In the genomic region with DNA sequence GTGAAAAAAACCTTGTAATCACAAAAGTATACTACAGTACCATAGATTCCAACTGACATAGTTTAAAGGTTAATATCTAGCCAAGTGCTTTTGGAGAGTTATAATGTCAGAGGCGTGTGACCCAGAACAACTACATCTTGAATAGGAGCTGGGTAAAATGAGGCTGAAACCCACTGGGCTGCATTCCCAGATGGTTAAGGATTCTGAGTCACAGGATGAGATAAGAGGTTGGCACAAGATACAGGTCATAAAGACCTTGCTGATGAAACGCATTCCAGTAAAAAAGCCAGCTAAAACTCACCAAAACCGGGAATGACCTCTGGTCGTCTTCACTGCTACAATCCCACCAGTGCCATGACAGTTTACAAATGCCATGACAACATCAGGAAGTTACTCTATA, we compare ENCODE assay signal across 17 cellular contexts. TPM values are rescaled to one million over a fixed set of nuclear protein-coding genes. Genes with fewer than 3 reads are reported as not detected.
DNase-seq lines count a peak whose midpoint lies in the region; ATAC-seq, FAIRE-seq and TF ChIP-seq lines count a peak whose summit lies in the region.
"Had no signal": no experiment of that assay in that cellular context is flagged by ENCODE, and none has a peak within 500 bp of the region (broad histone marks: within the 10 kb centered on the region; RNA-seq: fewer than 3 reads in every experiment).

No MANE protein-coding gene starts in this region.

- no peak overlapping the region for H3K4me2 ChIP-seq in HepG2 (ENCODE audit: low read depth, low read length)

- no peaks in the 10 kb centered on the region for H3K27me3 Mint-ChIP-seq in Calu3 (ENCODE audit: unreplicated experiment)
- no peaks in the 10 kb centered on the region for H3K27me3 Mint-ChIP-seq in activated naive CD4-positive, alpha-beta T cell treated with anti-CD3 and anti-CD28 coated beads, Interleukin-2, amount 10 ng/mL, durations not matched to agents 7 days and 5 days
- H3K27me3 Mint-ChIP-seq: activated CD8-positive, alpha-beta memory T cell treated with anti-CD3 and anti-CD28 coated beads, Interleukin-2, amount 10 ng/mL, durations not matched to agents 7 days and 5 days had no signal

- no peak overlapping the region for H3K9ac ChIP-seq in HepG2 (ENCODE audit: insufficient read depth, low read depth, low read length)

- H3K4me1 Mint-ChIP-seq in Calu3 (ENCODE audit: low read depth, unreplicated experiment) = peaks cover 65% of the 10 kb centered on the region
- peaks cover 33% of the 10 kb centered on the region for H3K4me1 Mint-ChIP-seq in activated naive CD4-positive, alpha-beta T cell treated with anti-CD3 and anti-CD28 coated beads, Interleukin-2, amount 10 ng/mL, durations not matched to agents 7 days and 5 days

- TF ChIP-seq POLR2A in HepG2 (IDR thresholded peaks at IDR 0.05; ENCODE audit: insufficient read depth in 1 of 2, low read depth in 2 of 2, low read length in 2 of 2) = no peak
- no peak for TF ChIP-seq POLR2A in vagina (IDR thresholded peaks at IDR 0.05)

- TF ChIP-seq EP300 in HepG2 (IDR thresholded peaks at IDR 0.05; ENCODE audit: low read depth in 2 of 2, low read length in 2 of 2) = no peak
- no peak for TF ChIP-seq EP300 in HepG2 (CRISPR knock-in tag; IDR thresholded peaks at IDR 0.05; ENCODE audit: borderline replicate concordance)

- H3K27me3 ChIP-seq in MG63 = no peaks in the 10 kb centered on the region
- H3K27me3 ChIP-seq in HepG2 (ENCODE audit: control insufficient read depth in 1 of 2, insufficient read depth in 2 of 2, low read length in 2 of 2) = no peaks in the 10 kb centered on the region
- H3K27me3 ChIP-seq in vagina = no peaks in the 10 kb centered on the region
- H3K27me3 ChIP-seq: pancreas, uterus had no signal

- ATAC-seq in HepG2 = no peak
- ATAC-seq: activated CD8-positive, alpha-beta memory T cell treated with anti-CD3 and anti-CD28 coated beads, Interleukin-2, amount 10 ng/mL, durations not matched to agents 7 days and 5 days; activated naive CD4-positive, alpha-beta T cell treated with anti-CD3 and anti-CD28 coated beads, Interleukin-2, amount 50 U/mL, for 72 hours; pancreas had no signal

- no peak overlapping the region for H2AFZ ChIP-seq in HepG2 (ENCODE audit: low read length)

- peaks cover 3% of the 10 kb centered on the region for H3K9me3 Mint-ChIP-seq in Calu3 (ENCODE audit: low read depth, unreplicated experiment)
- peaks cover 10% of the 10 kb centered on the region for H3K9me3 Mint-ChIP-seq in activated naive CD4-positive, alpha-beta T cell treated with anti-CD3 and anti-CD28 coated beads, Interleukin-2, amount 10 ng/mL, durations not matched to agents 7 days and 5 days
- H3K9me3 Mint-ChIP-seq: dendritic cell treated with granulocyte-macrophage colony-stimulating factor and Interleukin-4, amounts not matched to agents 40 ng/mL and 50 ng/mL, for 4 days had no signal

- no peaks in the 10 kb centered on the region for H4K20me1 ChIP-seq in HepG2 (ENCODE audit: insufficient read depth, low read length)

- H3K36me3 Mint-ChIP-seq in Calu3 (ENCODE audit: insufficient read depth, unreplicated experiment) = no peaks in the 10 kb centered on the region
- peaks cover 36% of the 10 kb centered on the region for H3K36me3 Mint-ChIP-seq in activated naive CD4-positive, alpha-beta T cell treated with anti-CD3 and anti-CD28 coated beads, Interleukin-2, amount 10 ng/mL, durations not matched to agents 7 days and 5 days

- no TSS peak for BruUV-seq in Calu3 (replicated peaks; lab: Mats Ljungman, UMichigan)
- BruUV-seq in HepG2 (replicated peaks; lab: Mats Ljungman, UMichigan) = no TSS peak

- peak overlapping the region; percentile 50 for H3K4me3 Mint-ChIP-seq in Calu3 (ENCODE audit: low read depth, unreplicated experiment)
- no peak overlapping the region for H3K4me3 Mint-ChIP-seq in activated naive CD4-positive, alpha-beta T cell treated with anti-CD3 and anti-CD28 coated beads, Interleukin-2, amount 10 ng/mL, durations not matched to agents 7 days and 5 days
- H3K4me3 Mint-ChIP-seq: activated CD8-positive, alpha-beta memory T cell treated with anti-CD3 and anti-CD28 coated beads, Interleukin-2, amount 10 ng/mL, durations not matched to agents 7 days and 5 days; dendritic cell treated with granulocyte-macrophage colony-stimulating factor and Interleukin-4, amounts not matched to agents 40 ng/mL and 50 ng/mL, for 4 days had no signal

- H3K36me3 ChIP-seq in MG63 = no peaks in the 10 kb centered on the region
- no peaks in the 10 kb centered on the region for H3K36me3 ChIP-seq in HepG2 (replicated peaks in 1 of 2; ENCODE audit: control insufficient read depth in 1 of 2, insufficient read depth in 2 of 2, low read length in 2 of 2)
- no peaks in the 10 kb centered on the region for H3K36me3 ChIP-seq in vagina
- H3K36me3 ChIP-seq: pancreas, uterus had no signal

- in situ Hi-C loops in HepG2 (cut with HindIII; ENCODE audit: extremely low pct_ligation_motif_present, low pct_unique_long_range_greater_than_20kb) = no loop called here

- H3K4me3 ChIP-seq in MG63 (no peak overlapping the region), choroid plexus epithelial cell (ENCODE audit: low read depth, low read length) (no peak overlapping the region), HepG2 (replicated peaks in 1 of 3; ENCODE audit: insufficient read depth in 1 of 3, low read depth in 2 of 3, low read length in 3 of 3) (no peak overlapping the region), coronary artery (no peak overlapping the region), vagina (no peak overlapping the region)
- H3K4me3 ChIP-seq: pancreas, uterus had no signal

- no peak for TF ChIP-seq RAD21 in HepG2 (CRISPR knock-in tag; IDR thresholded peaks at IDR 0.05)

- CTCF ChIA-PET in Calu3 (lab: Charles Lee) = interaction anchor here (0.9 to 1.0 kb wide), 3 partner anchors 22 to 35 kb away, joined by 3 to 5 read pairs (median 3); a partner anchor contains a TSS
- CTCF ChIA-PET in HepG2 (lab: Yijun Ruan, JAX; ENCODE audit: low intra/inter-chr PET ratio, low total read pairs) = no interaction called here
- CTCF ChIA-PET in activated naive CD4-positive, alpha-beta T cell treated with anti-CD3 and anti-CD28 coated beads, Interleukin-2, amount 10 ng/mL, durations not matched to agents 7 days and 5 days (lab: Charles Lee) = interaction anchor here (4.9 kb wide), 1 partner anchor 34 kb away, joined by 47 read pairs; no protein-coding TSS in a partner anchor

- TF ChIP-seq CTCF in Calu3 (IDR thresholded peaks at IDR 0.05; ENCODE audit: unreplicated experiment) = no peak
- TF ChIP-seq CTCF in choroid plexus epithelial cell (conservative IDR thresholded peaks at IDR 0.05; ENCODE audit: low read depth, low read length) = no peak
- TF ChIP-seq CTCF in HepG2 (CRISPR knock-in tag; IDR thresholded peaks at IDR 0.05) = no peak
- no peak for TF ChIP-seq CTCF in coronary artery (IDR thresholded peaks at IDR 0.05)
- no peak for TF ChIP-seq CTCF in vagina (IDR thresholded peaks at IDR 0.05)

- DNase-seq in Calu3 = peak; percentile 23
- DNase-seq in MG63 = peak; percentile 70
- peak; percentile 50 for DNase-seq in choroid plexus epithelial cell (ENCODE audit: low read depth)
- DNase-seq in HepG2 (ENCODE audit: low spot score) = no peak
- no peak for DNase-seq in activated naive CD4-positive, alpha-beta T cell treated with anti-CD3 and anti-CD28 coated beads, Interleukin-2, amount 10 ng/mL, durations not matched to agents 7 days and 5 days
- DNase-seq in coronary artery (ENCODE audit: low spot score) = no peak
- no peak for DNase-seq in vagina (ENCODE audit: extremely low spot score in 2 of 2)
- DNase-seq in retina = no peak
- DNase-seq: activated CD8-positive, alpha-beta memory T cell treated with anti-CD3 and anti-CD28 coated beads, Interleukin-2, amount 10 ng/mL, durations not matched to agents 7 days and 5 days; GF-D8; head of caudate nucleus; Kasumi-1; pancreas; stimulated activated CD4-positive, alpha-beta T cell treated with anti-CD3 and anti-CD28 coated beads, Interleukin-1b, Interleukin-23, amount 100 ng/mL, for 48 hours; uterus had no signal

- FAIRE-seq in HepG2 (lab: Jason Lieb, UNC) = no peak
- FAIRE-seq: pancreas had no signal

- intact Hi-C loops in Calu3 (cut with micrococcal nuclease; ENCODE audit: unreplicated experiment) (loop anchor here (5.0 kb wide), 1 partner anchor 36 kb away; a partner anchor contains a TSS), HepG2 (cut with micrococcal nuclease; ENCODE audit: unreplicated experiment) (no loop called here), vagina (cut with DNase I) (no loop called here)

- H3K9me3 ChIP-seq in MG63 = no peaks in the 10 kb centered on the region
- H3K9me3 ChIP-seq in HepG2 (ENCODE audit: low read length) = no peaks in the 10 kb centered on the region
- no peaks in the 10 kb centered on the region for H3K9me3 ChIP-seq in vagina
- H3K9me3 ChIP-seq: pancreas, uterus had no signal

- H3K27ac Mint-ChIP-seq in Calu3 (ENCODE audit: unreplicated experiment) = peak overlapping the region; percentile 77
- H3K27ac Mint-ChIP-seq in activated naive CD4-positive, alpha-beta T cell treated with anti-CD3 and anti-CD28 coated beads, Interleukin-2, amount 10 ng/mL, durations not matched to agents 7 days and 5 days = no peak overlapping the region
- H3K27ac Mint-ChIP-seq: activated CD8-positive, alpha-beta memory T cell treated with anti-CD3 and anti-CD28 coated beads, Interleukin-2, amount 10 ng/mL, durations not matched to agents 7 days and 5 days; activated naive CD4-positive, alpha-beta T cell treated with anti-CD3 and anti-CD28 coated beads, Interleukin-2, amount 50 U/mL, for 72 hours; dendritic cell treated with granulocyte-macrophage colony-stimulating factor and Interleukin-4, amounts not matched to agents 40 ng/mL and 50 ng/mL, for 4 days had no signal

- 23% methylated on average over 4 of the region's 4 CpGs for WGBS in HepG2 (ENCODE audit: low lambda C conversion rate)

- POLR2A ChIA-PET in HepG2 (lab: Yijun Ruan, JAX) = no interaction called here

- H3K4me1 ChIP-seq in HepG2 (ENCODE audit: insufficient read depth, low read length) = peaks cover 20% of the 10 kb centered on the region
- peaks cover 4% of the 10 kb centered on the region for H3K4me1 ChIP-seq in vagina
- H3K4me1 ChIP-seq: pancreas had no signal

- no peaks in the 10 kb centered on the region for H3K79me2 ChIP-seq in HepG2 (ENCODE audit: insufficient read depth, low read length)

- H3K27ac ChIP-seq in HepG2 (ENCODE audit: extremely low read length, insufficient read depth, low read length) (no peak overlapping the region), coronary artery (no peak overlapping the region), vagina (no peak overlapping the region)
- H3K27ac ChIP-seq: pancreas had no signal

RNA-seq across cellular contexts. Expression of a gene that starts 22.4 kb away (rescaled TPM):
- total RNA-seq in Calu3 (2022) (0.31 and 0.91 TPM in 2 replicates), HepG2 (2016; rRNA removed; fragmentation: Illumina TruSeq; extraction: Trizol) (not detected in 2 replicates), vagina (4.7 TPM)
- not detected in 2 replicates for total RNA-seq in MG63 (2014; rRNA removed; shearing (Covaris generic); ENCODE audit: low replicate concordance)
- not detected in 2 replicates for total RNA-seq in HepG2 (2016; cell fraction: cytosol; rRNA removed; fragmentation: Illumina TruSeq; extraction: Trizol; ENCODE audit: low read depth)
- not detected in 2 replicates for total RNA-seq in HepG2 (2016; cell fraction: insoluble cytoplasmic fraction; rRNA removed; fragmentation: Illumina TruSeq; extraction: Trizol)
- not detected in 2 replicates for total RNA-seq in HepG2 (2016; cell fraction: membrane; rRNA removed; fragmentation: Illumina TruSeq; extraction: Trizol)
- total RNA-seq in HepG2 (2016; cell fraction: nucleus; rRNA removed; fragmentation: Illumina TruSeq; extraction: Trizol) = not detected in 2 replicates
- not detected in 2 replicates for polyA plus RNA-seq in HepG2 (2011; rRNA removed)
- not detected in 2 replicates for polyA plus RNA-seq in HepG2 (2011; cell fraction: cytosol; rRNA removed)
- polyA plus RNA-seq in HepG2 (2011; cell fraction: nucleus; rRNA removed) = 0.05 TPM in 1 of 2 replicates, not detected in the other
- not detected in 2 replicates for polyA plus RNA-seq in HepG2 (2012)
- not detected in 2 replicates for polyA plus RNA-seq in HepG2 (2016; cell fraction: cytosol; fragmentation: Illumina TruSeq; extraction: Trizol; ENCODE audit: low read depth)
- not detected in 2 replicates for polyA plus RNA-seq in HepG2 (2016; cell fraction: insoluble cytoplasmic fraction; fragmentation: Illumina TruSeq; extraction: Trizol; ENCODE audit: low read depth)
- polyA plus RNA-seq in HepG2 (2016; cell fraction: membrane; fragmentation: Illumina TruSeq; extraction: Trizol; ENCODE audit: low read depth) = not detected in 2 replicates
- not detected in 2 replicates for polyA plus RNA-seq in HepG2 (2016; cell fraction: nucleus; fragmentation: Illumina TruSeq; extraction: Trizol; ENCODE audit: insufficient read depth, low read depth)
- not detected in 2 replicates for polyA minus RNA-seq in HepG2 (2011; rRNA and poly(A)+ RNA removed; ENCODE audit: low replicate concordance)
- polyA minus RNA-seq in HepG2 (2011; cell fraction: cytosol; rRNA and poly(A)+ RNA removed) = not detected in 2 replicates
- polyA minus RNA-seq in HepG2 (2011; cell fraction: nucleus; rRNA and poly(A)+ RNA removed) = not detected in 2 replicates

Comparison
In these comparisons a context has a peak if more than half of its experiments do, and no peak if none do; other contexts are left out.
1. DNase-seq: peak in Calu3 (single experiment), MG63 (single experiment) and choroid plexus epithelial cell (single experiment); none in HepG2 (single experiment), activated naive CD4-positive, alpha-beta T cell treated with anti-CD3 and anti-CD28 coated beads, Interleukin-2, amount 10 ng/mL, durations not matched to agents 7 days and 5 days (single experiment), coronary artery (single experiment), vagina (0 of 2) and retina (single experiment).